In genomic region chr12:117842630-117843029, GRCh38 we compare ENCODE assay signal across 15 cellular contexts.
DNase-seq lines count a peak whose midpoint lies in the region; TF ChIP-seq lines count a peak whose summit lies in the region.
"Had no signal": no experiment of that assay in that cellular context is flagged by ENCODE, and none has a peak within 500 bp of the region (broad histone marks: within the 10 kb centered on the region; RNA-seq: fewer than 3 reads in every experiment).

No MANE protein-coding gene starts in this region.

- peaks cover 30 to 37% of the 10 kb centered on the region in 2 experiments for H3K4me1 Mint-ChIP-seq in H9
- peaks cover 6% of the 10 kb centered on the region for H3K4me1 Mint-ChIP-seq in endodermal cell
- H3K4me1 Mint-ChIP-seq: B cell had no signal

- H4K91ac ChIP-seq in H9 (ENCODE audit: insufficient read length, low read depth, low read length), result no peak overlapping the region

- no peak for TF ChIP-seq CTCF in H9 (conservative IDR thresholded peaks at IDR 0.05)
- no peak for TF ChIP-seq CTCF in endodermal cell (conservative IDR thresholded peaks at IDR 0.05)

- no peak overlapping the region for H3K4me3 ChIP-seq in endodermal cell (ENCODE audit: low read length)
- H3K4me3 ChIP-seq: BLaER1 treated with 17β-estradiol and CSF1 and Interleukin-3, amounts not matched to agents 10 nM and 100 nM; GM23248; HAP-1 had no signal

- H3K4me3 Mint-ChIP-seq in H9, result no peak overlapping the region
- H3K4me3 Mint-ChIP-seq in endodermal cell, result no peak overlapping the region
- H3K4me3 Mint-ChIP-seq: B cell; CD8-positive, alpha-beta T cell had no signal

- H2AFZ ChIP-seq in H9 (ENCODE audit: low read length), result no peak overlapping the region
- H2AFZ ChIP-seq: GM23248 had no signal

- H3K4me2 ChIP-seq in H9 (ENCODE audit: insufficient read depth, insufficient read length, low read length), result no peak overlapping the region
- H3K4me2 ChIP-seq: BLaER1 treated with 17β-estradiol and CSF1 and Interleukin-3, amounts not matched to agents 10 nM and 100 nM had no signal

- H3K4me1 ChIP-seq in H9 (ENCODE audit: insufficient read depth, low read length) (peaks cover 2% of the 10 kb centered on the region), endodermal cell (ENCODE audit: control insufficient read depth, insufficient read depth, low read length) (no peaks in the 10 kb centered on the region)
- H3K4me1 ChIP-seq: HAP-1 had no signal

- H3K9me3 ChIP-seq in H9 (ENCODE audit: control insufficient read depth, low read depth, low read length) (peaks cover 9% of the 10 kb centered on the region), endodermal cell (ENCODE audit: control insufficient read depth, low read length) (peaks cover 8% of the 10 kb centered on the region)
- H3K9me3 ChIP-seq: HAP-1 had no signal

- H2BK5ac ChIP-seq in H9 (ENCODE audit: insufficient read length, low read length), result no peak overlapping the region

- H3K27ac ChIP-seq in H9 (ENCODE audit: insufficient read length, low read depth, low read length) (no peak overlapping the region), endodermal cell (ENCODE audit: low read depth, low read length) (no peak overlapping the region)
- H3K27ac ChIP-seq: BLaER1 treated with 17β-estradiol and CSF1 and Interleukin-3, amounts not matched to agents 10 nM and 100 nM; GM23248 had no signal

- H3K36me3 Mint-ChIP-seq in H9 (ENCODE audit: insufficient read depth in 1 of 3, low read depth in 3 of 3) (peaks cover 17 to 24% (median 17%) of the 10 kb centered on the region in 3 experiments), endodermal cell (ENCODE audit: low read depth) (peaks cover 2% of the 10 kb centered on the region)
- H3K36me3 Mint-ChIP-seq: CD8-positive, alpha-beta T cell had no signal

- DNase-seq in H9 (peak; percentile 83), endodermal cell (peak; percentile 80), iPS-NIHi11 (ENCODE audit: low spot score) (peak; percentile 75), DMS 273 (lab: John Stamatoyannopoulos, UW; ENCODE audit: unreplicated experiment) (no peak), SIG-M5 (lab: John Stamatoyannopoulos, UW) (no peak), NCI-H2196 (lab: John Stamatoyannopoulos, UW; ENCODE audit: unreplicated experiment) (no peak)
- DNase-seq: Calu3; CD8-positive, alpha-beta T cell; DMS153; DMS79; GDM1; GM23248 had no signal

- peaks cover 22 to 28% of the 10 kb centered on the region in 2 experiments for H3K9me3 Mint-ChIP-seq in H9
- peaks cover 17% of the 10 kb centered on the region for H3K9me3 Mint-ChIP-seq in endodermal cell

- no peaks in the 10 kb centered on the region for H4K20me1 ChIP-seq in H9 (ENCODE audit: control insufficient read depth, insufficient read depth, insufficient read length)
- H4K20me1 ChIP-seq: BLaER1 treated with 17β-estradiol and CSF1 and Interleukin-3, amounts not matched to agents 10 nM and 100 nM had no signal

- no peak overlapping the region for H3K18ac ChIP-seq in H9 (ENCODE audit: insufficient read length, low read depth, low read length)

- no CpG with 5 or more reads among the region's 4 CpGs for WGBS in H9 (ENCODE audit: extremely low coverage, insufficient read length, low lambda C conversion rate)
- WGBS in endodermal cell (ENCODE audit: insufficient coverage in 1 of 2, insufficient read length in 1 of 2), 2 experiments, result 66 to 72% methylated on average over 3 to 4 of the region's 4 CpGs

- no peaks in the 10 kb centered on the region for H3K79me1 ChIP-seq in H9 (ENCODE audit: insufficient read depth, low read depth, low read length, poor library complexity, severe bottlenecking)

- no peak overlapping the region for H4K5ac ChIP-seq in H9 (ENCODE audit: insufficient read length, low read depth, low read length)

- no peak overlapping the region for H3K56ac ChIP-seq in H9 (ENCODE audit: insufficient read length, low read depth, low read length)

- H3K9ac ChIP-seq in H9 (ENCODE audit: extremely low read depth, insufficient read length, low read length) (no peak overlapping the region), endodermal cell (ENCODE audit: extremely low read depth, low read length, poor library complexity, severe bottlenecking) (no peak overlapping the region)
- H3K9ac ChIP-seq: BLaER1 treated with 17β-estradiol and CSF1 and Interleukin-3, amounts not matched to agents 10 nM and 100 nM; GM23248 had no signal

- no peak overlapping the region for H4K8ac ChIP-seq in H9 (replicated peaks; ENCODE audit: insufficient read length, low read depth, low read length)

- no peak overlapping the region for H3K23ac ChIP-seq in H9 (ENCODE audit: insufficient read length, low read depth, low read length)

- H3T11ph ChIP-seq in H9 (ENCODE audit: low read length), result no peak overlapping the region

- H3K79me2 ChIP-seq in H9 (ENCODE audit: insufficient read depth, low read length), result no peaks in the 10 kb centered on the region

- no peak overlapping the region for H2BK15ac ChIP-seq in H9 (ENCODE audit: low read depth, low read length)

- H3K27ac Mint-ChIP-seq in H9 (peak overlapping the region in 1 of 3 experiments; percentile 61; a peak in 1 of 7 replicates), endodermal cell (no peak overlapping the region)
- H3K27ac Mint-ChIP-seq: B cell; CD8-positive, alpha-beta T cell had no signal

- no peak overlapping the region for H2BK12ac ChIP-seq in H9 (ENCODE audit: insufficient read length, low read depth, low read length)

- H3K23me2 ChIP-seq in H9 (ENCODE audit: insufficient read length, low read depth, low read length, poor library complexity, severe bottlenecking), result no peaks in the 10 kb centered on the region

- no peak overlapping the region for H2BK20ac ChIP-seq in H9 (ENCODE audit: low read depth, low read length, poor library complexity, severe bottlenecking)

- H2AK5ac ChIP-seq in H9 (ENCODE audit: insufficient read length, low read length), result no peak overlapping the region

- no peaks in the 10 kb centered on the region for H3K36me3 ChIP-seq in endodermal cell (ENCODE audit: control insufficient read depth, insufficient read depth, low read length)
- H3K36me3 ChIP-seq: BLaER1 treated with 17β-estradiol and CSF1 and Interleukin-3, amounts not matched to agents 10 nM and 100 nM; HAP-1 had no signal

- peaks cover 2% of the 10 kb centered on the region; the same call in 1 of the 2 replicates for H3K27me3 Mint-ChIP-seq in H9 (ENCODE audit: low read depth)
- peaks cover under 1% of the 10 kb centered on the region for H3K27me3 Mint-ChIP-seq in endodermal cell (ENCODE audit: insufficient read depth)

- H3K4ac ChIP-seq in H9 (ENCODE audit: low read depth, low read length), result no peak overlapping the region

- no peak overlapping the region for H3K14ac ChIP-seq in H9 (ENCODE audit: insufficient read depth, low read length)

- no peak overlapping the region for H2BK120ac ChIP-seq in H9 (ENCODE audit: low read depth, low read length, poor library complexity, severe bottlenecking)

- H3K27me3 ChIP-seq in H9 (ENCODE audit: insufficient read depth, low read length), result no peaks in the 10 kb centered on the region
- H3K27me3 ChIP-seq in endodermal cell (ENCODE audit: control insufficient read depth, insufficient read depth, low read length, poor library complexity, severe bottlenecking), result no peaks in the 10 kb centered on the region
- H3K27me3 ChIP-seq: BLaER1 treated with 17β-estradiol and CSF1 and Interleukin-3, amounts not matched to agents 10 nM and 100 nM had no signal

Comparison
In these comparisons a context has a peak if more than half of its experiments do, and no peak if none do; other contexts are left out.
1. DNase-seq: peak in H9 (single experiment), endodermal cell (single experiment) and iPS-NIHi11 (single experiment); none in DMS 273 (single experiment), SIG-M5 (single experiment) and NCI-H2196 (single experiment).